ENCODE assay signal across 8 cellular contexts in genomic region chr20:44909872-44910689, GRCh38. TPM values are rescaled to one million over a fixed set of nuclear protein-coding genes. Genes with fewer than 3 reads are reported as not detected.
DNase-seq lines count a peak whose midpoint lies in the region; TF ChIP-seq lines count a peak whose summit lies in the region.

PABPC1L (plus strand) TSS chr20:44910060; CDS start chr20:44910144, 84 bp downstream.

- H3K79me2 ChIP-seq in neural cell (replicated peaks; ENCODE audit: insufficient read depth, low read length) = no peaks in the 10 kb centered on the region

- no peaks in the 10 kb centered on the region for H3K9me2 ChIP-seq in neural cell (ENCODE audit: insufficient read depth, low read length)

- TF ChIP-seq CTCF in GM20000 (IDR thresholded peaks at IDR 0.05; ENCODE audit: extremely low read depth, missing control alignments) = no peak
- TF ChIP-seq CTCF in fibroblast of the aortic adventitia (IDR thresholded peaks at IDR 0.05; ENCODE audit: insufficient read depth, low read length) = no peak
- TF ChIP-seq CTCF in neural cell (IDR thresholded peaks at IDR 0.05; ENCODE audit: poor library complexity, severe bottlenecking) = no peak
- no peak for TF ChIP-seq CTCF in stomach (IDR thresholded peaks at IDR 0.05)

- intact Hi-C loops in stomach (cut with DNase I; ENCODE audit: low total_unique reads) = no loop called here

- no peaks in the 10 kb centered on the region for H3K9me3 ChIP-seq in HUES64 (ENCODE audit: insufficient read depth, low read depth, low read length)
- no peaks in the 10 kb centered on the region for H3K9me3 ChIP-seq in neural cell (ENCODE audit: low read length)
- H3K9me3 ChIP-seq in stomach = no peaks in the 10 kb centered on the region

- H3K27ac ChIP-seq in HUES64 (ENCODE audit: low read depth, low read length) (peak within 1 kb of the TSS; percentile 69; the same call in 1 of the 2 replicates), neural cell (ENCODE audit: low read length) (no peak within 1 kb of the TSS), stomach (peak within 1 kb of the TSS in 4 of 5 donors; percentile 3 to 74 (median 22))

- H3K4me1 ChIP-seq in HUES64 (ENCODE audit: insufficient read depth, low read length) (peaks cover 10% of the 10 kb centered on the region), stomach (peaks cover 5 to 30% (median 23%) of the 10 kb centered on the region in 4 donors)

- H3K27me3 ChIP-seq in HUES64 (ENCODE audit: insufficient read depth, low read length) = no peaks in the 10 kb centered on the region
- H3K27me3 ChIP-seq in neural cell (ENCODE audit: insufficient read depth, low read depth, low read length) = no peaks in the 10 kb centered on the region
- H3K27me3 ChIP-seq in stomach = no peaks in the 10 kb centered on the region

- H3K4me3 ChIP-seq in HUES64 (ENCODE audit: low read length) = peak within 1 kb of the TSS; percentile 87
- peak within 1 kb of the TSS; percentile 75 for H3K4me3 ChIP-seq in fibroblast of the aortic adventitia (ENCODE audit: low read depth, low read length)
- H3K4me3 ChIP-seq in neural cell (ENCODE audit: low read length) = peak within 1 kb of the TSS; percentile 67
- peak within 1 kb of the TSS; percentile 59 to 84 (median 68) for H3K4me3 ChIP-seq in stomach

- no peaks in the 10 kb centered on the region for H4K20me1 ChIP-seq in neural cell (ENCODE audit: insufficient read depth)

- peak; percentile 87 for DNase-seq in COLO668 (lab: John Stamatoyannopoulos, UW; ENCODE audit: unreplicated experiment)
- peak; percentile 92 for DNase-seq in GM20000 (ENCODE audit: low spot score)
- DNase-seq in RKO (ENCODE audit: low spot score) = peak; percentile 69
- DNase-seq in activated T-helper 1 cell treated with anti-CD3 and anti-CD28 coated beads, Interleukin-2, amount 50 U/mL, for 16 hours (ENCODE audit: low read depth in 1 of 2, low spot score in 1 of 2) = peak; percentile 43 to 63
- DNase-seq in fibroblast of the aortic adventitia (ENCODE audit: low read depth) = peak; percentile 50
- peak; percentile 76 for DNase-seq in stomach

- no peak within 1 kb of the TSS for H3K4me2 ChIP-seq in neural cell (ENCODE audit: low read length)

- TF ChIP-seq EP300 in neural cell (conservative IDR thresholded peaks at IDR 0.05; ENCODE audit: poor library complexity, severe bottlenecking) (no peak), stomach (IDR thresholded peaks at IDR 0.05) (no peak)

- WGBS in HUES64 = 1% methylated on average over 61 of the region's 61 CpGs
- WGBS in stomach, 5 donors = 1 to 2% (median 1%) methylated on average over 48 to 61 of the region's 61 CpGs

- no peak for TF ChIP-seq POLR2A in stomach (IDR thresholded peaks at IDR 0.05)

- H3F3A ChIP-seq in neural cell (ENCODE audit: insufficient read depth, low read length, poor library complexity, severe bottlenecking) = no peaks in the 10 kb centered on the region

- no peak within 1 kb of the TSS for H2AFZ ChIP-seq in neural cell (ENCODE audit: low read depth, low read length)

- TF ChIP-seq RAD21 in neural cell (conservative IDR thresholded peaks at IDR 0.05) = no peak

- H3K9ac ChIP-seq in HUES64 (ENCODE audit: low read depth, low read length) (peak within 1 kb of the TSS; percentile 80), neural cell (ENCODE audit: low read length) (peak within 1 kb of the TSS; percentile 23)

- peaks cover 63% of the 10 kb centered on the region for H3K36me3 ChIP-seq in HUES64 (ENCODE audit: insufficient read depth, low read length)
- no peaks in the 10 kb centered on the region for H3K36me3 ChIP-seq in neural cell (ENCODE audit: insufficient read depth, low read length)
- peaks cover 21 to 54% (median 48%) of the 10 kb centered on the region in 4 donors for H3K36me3 ChIP-seq in stomach

TF ChIP-seq in neural cell, 6 proteins besides CTCF, POLR2A, EP300 and RAD21:
- no peak for TF ChIP-seq EZH2 (IDR thresholded peaks at IDR 0.05; ENCODE audit: borderline replicate concordance, insufficient read depth, low read length, poor library complexity, severe bottlenecking)
- TF ChIP-seq MXI1 (conservative IDR thresholded peaks at IDR 0.05; ENCODE audit: poor library complexity, severe bottlenecking) = peak; percentile 28
- TF ChIP-seq POLR2AphosphoS5 (IDR thresholded peaks at IDR 0.05) = peak; percentile 24

RNA-seq across cellular contexts. Expression of gene PABPC1L, which starts in this region (rescaled TPM):
- polyA plus RNA-seq in HUES64 (2013, experiment 1 of 2) = 30.5 TPM
- 25.5 TPM for polyA plus RNA-seq in HUES64 (2013, experiment 2 of 2)
- total RNA-seq in fibroblast of the aortic adventitia (ENCODE audit: low replicate concordance) (7.9 and 13.8 TPM in 2 replicates), stomach (100 to 1,000 TPM in 1 of 5 donors, 10 to 100 TPM in 3, 1 to 10 TPM in 1; 8.6 to 106 (median 32.0) TPM)
- polyA plus RNA-seq in neural cell (3.6 and 6.2 TPM in 2 replicates), stomach (10 to 100 TPM; 15.0 to 38.9 (median 23.3) TPM)
- 2.7 and 3.5 TPM in 2 replicates for polyA minus RNA-seq in neural cell
